Comparison of ENCODE assay signal across 17 cellular contexts in genomic region chr15:62786123-62786825, GRCh38.
"Had no signal": no experiment of that assay in that cellular context is flagged by ENCODE, and none has a peak within 500 bp of the region (broad histone marks: within the 10 kb centered on the region; RNA-seq: fewer than 3 reads in every experiment).

No MANE protein-coding gene starts in this region.

- H3K27ac ChIP-seq: left ventricle myocardium inferior, parathyroid adenoma had no signal

- H3K36me3 ChIP-seq: thyroid gland had no signal

- H3K27me3 ChIP-seq: thyroid gland had no signal

- DNase-seq: activated CD4-positive, alpha-beta T cell treated with anti-CD3 and anti-CD28 coated beads, Interleukin-2, amount 50 U/mL, for 1 hour; activated CD8-positive, alpha-beta memory T cell treated with anti-CD3 and anti-CD28 coated beads, Interleukin-2, amount 50 U/mL, for 4 hours; activated effector memory CD4-positive, alpha-beta T cell treated with Interleukin-2 at 50 U/mL for 16 hours; activated naive CD4-positive, alpha-beta T cell treated with anti-CD3 and anti-CD28 coated beads, Interleukin-2, amount 50 U/mL, for 16 hours; activated T-cell treated with anti-CD3 and anti-CD28 coated beads, Interleukin-2, amount 50 U/mL, for 48 hours; effector memory CD8-positive, alpha-beta T cell; left ventricle myocardium inferior; mucosa of descending colon; naive B cell; retina; stimulated activated CD4-positive, alpha-beta T cell treated with anti-CD3 and anti-CD28 coated beads, Interleukin-12 subunit alpha, Interleukin-12 subunit beta, amount 100 ng/mL, for 4 hours; stimulated activated CD4-positive, alpha-beta T cell treated with anti-CD3 and anti-CD28 coated beads, Interleukin-1b, Interleukin-23, amount 100 ng/mL, for 48 hours; stimulated activated naive CD4-positive, alpha-beta T cell treated with Interleukin-2 at 50 U/mL for 16 hours; thyroid gland had no signal

- FAIRE-seq: frontal cortex had no signal

- H3K4me1 ChIP-seq: parathyroid adenoma had no signal

- H3K36me3 Mint-ChIP-seq: naive B cell had no signal

- H3K9me3 Mint-ChIP-seq: dendritic cell treated with granulocyte-macrophage colony-stimulating factor and Interleukin-4, amounts not matched to agents 40 ng/mL and 50 ng/mL, for 4 days; effector memory CD8-positive, alpha-beta T cell; naive B cell had no signal

- H3K79me2 ChIP-seq: parathyroid adenoma had no signal

- H3K9me3 ChIP-seq: left ventricle myocardium inferior, mucosa of descending colon, thyroid gland had no signal

- H3K9ac ChIP-seq: parathyroid adenoma had no signal

- ATAC-seq: effector memory CD8-positive, alpha-beta T cell; mucosa of descending colon had no signal

- H3K27ac Mint-ChIP-seq: dendritic cell treated with granulocyte-macrophage colony-stimulating factor and Interleukin-4, amounts not matched to agents 40 ng/mL and 50 ng/mL, for 4 days; effector memory CD8-positive, alpha-beta T cell; naive B cell had no signal

- H3K4me3 Mint-ChIP-seq: dendritic cell treated with granulocyte-macrophage colony-stimulating factor and Interleukin-4, amounts not matched to agents 40 ng/mL and 50 ng/mL, for 4 days; effector memory CD8-positive, alpha-beta T cell; naive B cell had no signal

- H3K4me3 ChIP-seq: left ventricle myocardium inferior, mucosa of descending colon, thyroid gland had no signal

- H3K4me1 Mint-ChIP-seq: naive B cell had no signal

- H2AFZ ChIP-seq: parathyroid adenoma had no signal
